Comparison of ENCODE assay signal across 19 cellular contexts in the genomic region with DNA sequence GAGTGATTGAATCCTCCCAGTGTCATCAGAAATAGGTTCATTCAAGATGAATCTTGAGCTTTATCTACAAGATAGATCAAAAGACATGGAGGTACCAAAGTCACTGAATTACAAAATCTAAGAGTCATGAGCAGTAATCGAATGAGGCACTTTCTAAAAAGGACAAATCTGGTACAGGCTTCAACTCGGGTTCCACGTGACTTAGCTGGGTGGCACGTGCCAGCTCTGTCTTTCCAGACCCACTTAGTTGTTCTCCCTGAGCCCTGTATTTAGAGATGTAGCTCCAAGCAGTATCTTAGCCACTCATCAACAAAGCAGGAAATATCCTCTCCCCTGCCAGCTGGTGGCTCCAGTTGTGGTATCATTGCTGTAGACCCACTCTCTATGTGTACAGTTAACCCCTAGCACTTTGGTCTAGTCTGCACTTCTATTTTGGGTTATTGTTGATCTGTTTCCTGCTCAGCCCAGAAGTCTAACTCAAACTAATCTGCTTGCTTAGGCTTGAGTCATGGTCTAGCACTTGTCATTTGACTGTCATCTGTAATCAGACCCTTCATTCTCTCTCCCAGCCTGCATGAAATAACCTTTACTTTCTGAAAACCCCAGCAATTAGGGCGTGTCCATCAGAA.
DNase-seq lines count a peak whose midpoint lies in the region; ATAC-seq and TF ChIP-seq lines count a peak whose summit lies in the region.
"Had no signal": no experiment of that assay in that cellular context is flagged by ENCODE, and none has a peak within 500 bp of the region (broad histone marks: within the 10 kb centered on the region; RNA-seq: fewer than 3 reads in every experiment).

No MANE protein-coding gene starts in this region.

- peak overlapping the region; percentile 49 for H3K27ac ChIP-seq in KOPT-K1 (ENCODE audit: low read depth, low read length, poor library complexity, severe bottlenecking)
- H3K27ac ChIP-seq: dorsolateral prefrontal cortex, vagina had no signal

- no peak overlapping the region for H3K4me3 Mint-ChIP-seq in activated T-helper 17 cell treated with anti-CD3 and anti-CD28 coated beads, Interleukin-2, amount 50 U/mL, for 72 hours
- H3K4me3 Mint-ChIP-seq in natural killer cell, result no peak overlapping the region
- H3K4me3 Mint-ChIP-seq in activated T-helper 2 cell treated with anti-CD3 and anti-CD28 coated beads, Interferon-gamma antibody, Interleukin-2, Interleukin-4, amounts not matched to agents 10 μg/mL and 5 μg/mL and 100 μg/mL, durations not matched to agents 14 hours and 24 hours and 36 hours (ENCODE audit: low read depth), result no peak overlapping the region
- H3K4me3 Mint-ChIP-seq: activated naive CD4-positive, alpha-beta T cell treated with anti-CD3 and anti-CD28 coated beads, Interleukin-2, amount 50 U/mL, for 24 hours had no signal

- no peaks in the 10 kb centered on the region for H3K36me3 ChIP-seq in KOPT-K1 (ENCODE audit: insufficient read depth, low read length)
- H3K36me3 ChIP-seq: vagina had no signal

- H3K27ac Mint-ChIP-seq in activated T-helper 17 cell treated with anti-CD3 and anti-CD28 coated beads, Interleukin-2, amount 50 U/mL, for 72 hours, result no peak overlapping the region
- no peak overlapping the region for H3K27ac Mint-ChIP-seq in natural killer cell
- H3K27ac Mint-ChIP-seq in activated T-helper 2 cell treated with anti-CD3 and anti-CD28 coated beads, Interferon-gamma antibody, Interleukin-2, Interleukin-4, amounts not matched to agents 10 μg/mL and 5 μg/mL and 100 μg/mL, durations not matched to agents 14 hours and 24 hours and 36 hours, result no peak overlapping the region
- H3K27ac Mint-ChIP-seq: activated naive CD4-positive, alpha-beta T cell treated with anti-CD3 and anti-CD28 coated beads, Interleukin-2, amount 50 U/mL, for 24 hours had no signal

- no peaks in the 10 kb centered on the region for H3K27me3 Mint-ChIP-seq in activated T-helper 17 cell treated with anti-CD3 and anti-CD28 coated beads, Interleukin-2, amount 50 U/mL, for 72 hours
- no peaks in the 10 kb centered on the region for H3K27me3 Mint-ChIP-seq in natural killer cell (ENCODE audit: low read depth in 2 of 2)
- no peaks in the 10 kb centered on the region for H3K27me3 Mint-ChIP-seq in activated T-helper 2 cell treated with anti-CD3 and anti-CD28 coated beads, Interferon-gamma antibody, Interleukin-2, Interleukin-4, amounts not matched to agents 10 μg/mL and 5 μg/mL and 100 μg/mL, durations not matched to agents 14 hours and 24 hours and 36 hours (ENCODE audit: low read depth)
- H3K27me3 Mint-ChIP-seq: activated naive CD4-positive, alpha-beta T cell treated with anti-CD3 and anti-CD28 coated beads, Interleukin-2, amount 50 U/mL, for 24 hours had no signal

- H3K9me3 Mint-ChIP-seq in activated T-helper 17 cell treated with anti-CD3 and anti-CD28 coated beads, Interleukin-2, amount 50 U/mL, for 72 hours, result no peaks in the 10 kb centered on the region
- H3K9me3 Mint-ChIP-seq in natural killer cell, result no peaks in the 10 kb centered on the region
- H3K9me3 Mint-ChIP-seq in activated T-helper 2 cell treated with anti-CD3 and anti-CD28 coated beads, Interferon-gamma antibody, Interleukin-2, Interleukin-4, amounts not matched to agents 10 μg/mL and 5 μg/mL and 100 μg/mL, durations not matched to agents 14 hours and 24 hours and 36 hours, result peaks cover 6% of the 10 kb centered on the region
- H3K9me3 Mint-ChIP-seq: activated naive CD4-positive, alpha-beta T cell treated with anti-CD3 and anti-CD28 coated beads, Interleukin-2, amount 50 U/mL, for 24 hours had no signal

- H3K36me3 Mint-ChIP-seq in activated T-helper 17 cell treated with anti-CD3 and anti-CD28 coated beads, Interleukin-2, amount 50 U/mL, for 72 hours (ENCODE audit: low read depth), result no peaks in the 10 kb centered on the region
- peaks cover 6% of the 10 kb centered on the region for H3K36me3 Mint-ChIP-seq in natural killer cell
- no peaks in the 10 kb centered on the region for H3K36me3 Mint-ChIP-seq in activated T-helper 2 cell treated with anti-CD3 and anti-CD28 coated beads, Interferon-gamma antibody, Interleukin-2, Interleukin-4, amounts not matched to agents 10 μg/mL and 5 μg/mL and 100 μg/mL, durations not matched to agents 14 hours and 24 hours and 36 hours (ENCODE audit: low read depth)

- H3K4me1 Mint-ChIP-seq in activated T-helper 17 cell treated with anti-CD3 and anti-CD28 coated beads, Interleukin-2, amount 50 U/mL, for 72 hours, result peaks cover 15% of the 10 kb centered on the region
- peaks cover 15 to 24% of the 10 kb centered on the region in 2 donors for H3K4me1 Mint-ChIP-seq in natural killer cell
- H3K4me1 Mint-ChIP-seq in activated T-helper 2 cell treated with anti-CD3 and anti-CD28 coated beads, Interferon-gamma antibody, Interleukin-2, Interleukin-4, amounts not matched to agents 10 μg/mL and 5 μg/mL and 100 μg/mL, durations not matched to agents 14 hours and 24 hours and 36 hours (ENCODE audit: low read depth), result peaks cover 22% of the 10 kb centered on the region

- ATAC-seq in activated T-helper 17 cell treated with anti-CD3 and anti-CD28 coated beads, Interleukin-2, amount 50 U/mL, for 72 hours (replicated peaks), result peak; percentile 68
- peak; percentile 31 to 57 (median 38) for ATAC-seq in natural killer cell
- ATAC-seq in SK-N-SH treated with all-trans-retinoic acid at 6 μM for 48 hours, result no peak
- no peak for ATAC-seq in GM21723 (IDR thresholded peaks at IDR 0.05; ENCODE audit: unreplicated experiment)
- ATAC-seq: HCT116, left ventricle myocardium superior had no signal

- TF ChIP-seq CTCF in natural killer cell (IDR thresholded peaks at IDR 0.05), result no peak

- intact Hi-C loops in natural killer cell (cut with micrococcal nuclease), result no loop called here
- intact Hi-C loops in activated T-helper 2 cell treated with anti-CD3 and anti-CD28 coated beads, Interferon-gamma antibody, Interleukin-2, Interleukin-4, amounts not matched to agents 10 μg/mL and 5 μg/mL and 100 μg/mL, durations not matched to agents 14 hours and 24 hours and 36 hours (cut with micrococcal nuclease), result no loop called here

- DNase-seq in DMS53 treated with DMSO at 0.1 percent for 48 hours (lab: John Stamatoyannopoulos, UW; ENCODE audit: unreplicated experiment), result peak; percentile 25
- DNase-seq in natural killer cell, result no peak
- no peak for DNase-seq in activated T-helper 2 cell treated with anti-CD3 and anti-CD28 coated beads, Interferon-gamma antibody, Interleukin-2, Interleukin-4, amounts not matched to agents 10 μg/mL and 5 μg/mL and 100 μg/mL, durations not matched to agents 14 hours and 24 hours and 36 hours (ENCODE audit: low spot score)
- DNase-seq: activated CD4-positive, CD25-positive, alpha-beta regulatory T cell treated with anti-CD3 and anti-CD28 coated beads, Interleukin-2, amount 50 U/mL, for 72 hours; activated CD8-positive, alpha-beta memory T cell treated with anti-CD3 and anti-CD28 coated beads, Interleukin-2, amount 50 U/mL, for 48 hours; dorsolateral prefrontal cortex; IMR-90; left ventricle myocardium superior; NCI-H2029 treated with DMSO at 0.1 percent for 48 hours; NCI-H510A treated with DMSO at 0.1 percent for 48 hours; SHP77 treated with DMSO at 0.1 percent for 48 hours; stimulated activated CD4-positive, alpha-beta T cell treated with anti-CD3 and anti-CD28 coated beads, Interleukin-1b, Interleukin-23, amount 100 ng/mL, for 48 hours had no signal

- peaks cover 5% of the 10 kb centered on the region for H3K9me3 ChIP-seq in KOPT-K1 (ENCODE audit: insufficient read depth, low read length, poor library complexity, severe bottlenecking)
- H3K9me3 ChIP-seq: vagina had no signal

TF ChIP-seq in SK-N-SH treated with all-trans-retinoic acid at 6 μM for 48 hours, 23 proteins besides CTCF, POLR2A, EP300 and RAD21:
- TF ChIP-seq CSDC2 (CRISPR knock-in tag; IDR thresholded peaks at IDR 0.05), result no peak

Comparison
In these comparisons a context has a peak if more than half of its experiments do, and no peak if none do; other contexts are left out.
1. ATAC-seq: peak in activated T-helper 17 cell treated with anti-CD3 and anti-CD28 coated beads, Interleukin-2, amount 50 U/mL, for 72 hours (single experiment) and natural killer cell (3 of 3); none in SK-N-SH treated with all-trans-retinoic acid at 6 μM for 48 hours (single experiment) and GM21723 (single experiment).